ENCODE assay signal across 10 cellular contexts in the genomic region with DNA sequence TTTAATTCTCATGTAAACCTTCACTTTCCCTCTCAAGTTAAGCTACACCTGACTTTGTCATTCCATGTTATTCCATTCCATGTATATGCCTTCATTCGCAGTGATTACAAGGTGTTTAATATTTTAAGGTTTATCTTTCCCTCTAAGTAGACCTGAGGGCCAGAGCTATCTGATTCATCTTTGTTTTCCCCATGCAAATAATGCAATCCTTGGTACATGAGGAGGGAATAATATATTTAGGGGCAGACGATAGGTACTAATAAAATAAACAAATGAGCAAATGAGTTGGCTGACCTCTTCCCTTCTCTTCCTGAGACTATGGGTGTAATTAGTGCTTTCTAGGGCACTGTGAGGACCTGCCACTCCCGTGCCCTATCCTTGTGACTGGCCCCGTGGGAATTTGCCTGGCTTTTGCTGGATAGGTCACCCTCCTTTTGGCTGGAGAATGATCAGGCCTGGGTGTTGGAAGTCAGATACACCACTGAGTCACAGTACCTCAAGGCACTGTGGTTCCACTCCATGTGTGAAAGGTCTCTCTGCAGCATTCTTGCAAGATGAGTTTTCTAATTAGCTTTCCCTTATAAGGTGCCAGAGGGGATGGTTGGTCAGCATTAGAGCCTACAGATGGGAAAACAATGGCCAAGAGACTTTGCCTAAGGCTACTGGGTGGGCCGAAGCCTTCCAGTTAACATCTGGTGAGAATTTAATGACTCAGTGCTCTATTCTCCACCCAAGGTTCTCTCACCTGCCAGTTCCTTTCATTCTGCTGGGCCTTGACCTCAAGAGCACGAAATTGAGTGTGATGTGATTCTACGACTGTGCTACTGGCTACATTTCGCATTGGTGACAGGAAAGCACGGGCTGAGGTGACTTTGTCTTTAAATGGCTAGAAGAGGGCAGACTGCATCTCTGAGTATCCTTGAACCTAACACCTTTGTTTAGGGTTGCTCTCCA.
A peak's percentile ranks its signal among the peaks of the same experiment; 100 is the strongest.
DNase-seq lines count a peak whose midpoint lies in the region; ATAC-seq and TF ChIP-seq lines count a peak whose summit lies in the region.
"Had no signal": no experiment of that assay in that cellular context is flagged by ENCODE, and none has a peak within 500 bp of the region (broad histone marks: within the 10 kb centered on the region; RNA-seq: fewer than 3 reads in every experiment).

No MANE protein-coding gene starts in this region.

- intact Hi-C loops in Panc1 (cut with micrococcal nuclease; ENCODE audit: unreplicated experiment) (no loop called here), gastrocnemius medialis (cut with DNase I; ENCODE audit: low total_unique reads) (no loop called here)

- in situ Hi-C loops in Panc1 (cut with HindIII; ENCODE audit: low pct_unique_long_range_greater_than_20kb, low sequenced_read_pairs): no loop called here
- in situ Hi-C loops in gastrocnemius medialis (cut with MboI; ENCODE audit: low sequenced_read_pairs in 4 of 4): loop anchor here in 2 of 4 donors (25.0 kb wide), 2 partner anchors 650 to 675 kb away; no protein-coding TSS in a partner anchor

- H3K4me1 ChIP-seq in Panc1 (ENCODE audit: control insufficient read depth, insufficient read depth, low read length) (peaks cover 5% of the 10 kb centered on the region), right atrium auricular region (no peaks in the 10 kb centered on the region), gastrocnemius medialis (no peaks in the 10 kb centered on the region)

- H3K36me3 ChIP-seq in Panc1 (ENCODE audit: control insufficient read depth, insufficient read depth, low read length) (no peaks in the 10 kb centered on the region), right atrium auricular region (no peaks in the 10 kb centered on the region), gastrocnemius medialis (no peaks in the 10 kb centered on the region)

- peak; percentile 99 for DNase-seq in GM04503 (ENCODE audit: low read depth)
- DNase-seq in Panc1 (ENCODE audit: low read depth, low spot score): peak; percentile 100
- peak; percentile 71 for DNase-seq in pulmonary artery endothelial cell (ENCODE audit: low read depth, low spot score)
- no peak for DNase-seq in GM20000 (ENCODE audit: low spot score)
- no peak for DNase-seq in DMS 273 (lab: John Stamatoyannopoulos, UW; ENCODE audit: unreplicated experiment)
- no peak for DNase-seq in right atrium auricular region (ENCODE audit: low spot score)
- DNase-seq in gastrocnemius medialis: no peak
- DNase-seq: NCI-H446, T-cell had no signal

- H3K27ac ChIP-seq in Panc1 (ENCODE audit: low read length) (peak overlapping the region; percentile 24; the same call in 1 of the 2 replicates), right atrium auricular region (no peak overlapping the region), gastrocnemius medialis (no peak overlapping the region)

- no peak overlapping the region for H3K4me3 ChIP-seq in Panc1 (ENCODE audit: low read depth in 2 of 2, low read length in 2 of 2)
- H3K4me3 ChIP-seq in right atrium auricular region: no peak overlapping the region
- H3K4me3 ChIP-seq in gastrocnemius medialis: no peak overlapping the region

- no peaks in the 10 kb centered on the region for H3K27me3 ChIP-seq in Panc1 (ENCODE audit: control insufficient read depth, insufficient read depth, low read length)
- H3K27me3 ChIP-seq in right atrium auricular region: no peaks in the 10 kb centered on the region
- no peaks in the 10 kb centered on the region for H3K27me3 ChIP-seq in gastrocnemius medialis

- no peak for TF ChIP-seq CTCF in Panc1 (IDR thresholded peaks at IDR 0.05)
- TF ChIP-seq CTCF in GM20000 (IDR thresholded peaks at IDR 0.05; ENCODE audit: extremely low read depth, missing control alignments): no peak
- TF ChIP-seq CTCF in right atrium auricular region (IDR thresholded peaks at IDR 0.05): no peak
- TF ChIP-seq CTCF in gastrocnemius medialis (IDR thresholded peaks at IDR 0.05 in 4 of 5, conservative IDR thresholded peaks at IDR 0.05 in 1 of 5): no peak

- H3K9me3 ChIP-seq in Panc1 (ENCODE audit: control insufficient read depth, insufficient read depth, low read depth, low read length): no peaks in the 10 kb centered on the region
- no peaks in the 10 kb centered on the region for H3K9me3 ChIP-seq in right atrium auricular region
- no peaks in the 10 kb centered on the region for H3K9me3 ChIP-seq in gastrocnemius medialis

- BruUV-seq in Panc1 (replicated peaks; lab: Mats Ljungman, UMichigan): no TSS peak

- CTCF ChIA-PET in Panc1 (lab: Charles Lee): no interaction called here

- ATAC-seq in Panc1 (peak; percentile 93), esophagus mucosa (peak; percentile 96), gastrocnemius medialis (no peak)
- ATAC-seq: T-cell had no signal

- TF ChIP-seq POLR2A in gastrocnemius medialis (IDR thresholded peaks at IDR 0.05): no peak

- POLR2A ChIA-PET in Panc1 (lab: Charles Lee): no interaction called here

Comparison
In these comparisons a context has a peak if more than half of its experiments do, and no peak if none do; other contexts are left out.
1. DNase-seq: peak in GM04503 (single experiment), Panc1 (single experiment) and pulmonary artery endothelial cell (single experiment); none in GM20000 (single experiment), DMS 273 (single experiment), right atrium auricular region (single experiment) and gastrocnemius medialis (0 of 2).
2. ATAC-seq: peak in Panc1 (single experiment) and esophagus mucosa (single experiment); none in gastrocnemius medialis (0 of 2).